In genomic region chr3:114775395-114775794, GRCh38 we compare ENCODE assay signal across 16 cellular contexts.
DNase-seq lines count a peak whose midpoint lies in the region; ATAC-seq and TF ChIP-seq lines count a peak whose summit lies in the region.
"Had no signal": no experiment of that assay in that cellular context is flagged by ENCODE, and none has a peak within 500 bp of the region (broad histone marks: within the 10 kb centered on the region; RNA-seq: fewer than 3 reads in every experiment).

No MANE protein-coding gene starts in this region.

- WGBS in suprapubic skin: 41% methylated on average over 2 of the region's 2 CpGs
- 71 to 88% methylated on average over 2 of the region's 2 CpGs for WGBS in sigmoid colon, 2 donors

- TF ChIP-seq POLR2A in suprapubic skin (IDR thresholded peaks at IDR 0.05) (no peak), sigmoid colon (IDR thresholded peaks at IDR 0.05) (no peak)

- TF ChIP-seq EP300 in suprapubic skin (IDR thresholded peaks at IDR 0.05): no peak
- no peak for TF ChIP-seq EP300 in sigmoid colon (IDR thresholded peaks at IDR 0.05)

- no peak for TF ChIP-seq CTCF in suprapubic skin (IDR thresholded peaks at IDR 0.05)
- TF ChIP-seq CTCF in sigmoid colon (IDR thresholded peaks at IDR 0.05): no peak

- no peaks in the 10 kb centered on the region for H3K36me3 ChIP-seq in suprapubic skin
- no peaks in the 10 kb centered on the region for H3K36me3 ChIP-seq in sigmoid colon
- H3K36me3 ChIP-seq: vagina had no signal

- H3K9me3 ChIP-seq in suprapubic skin: no peaks in the 10 kb centered on the region
- peaks cover 0 to 4% (median 0%) of the 10 kb centered on the region in 4 donors for H3K9me3 ChIP-seq in sigmoid colon
- H3K9me3 ChIP-seq: vagina had no signal

- intact Hi-C loops in sigmoid colon (cut with DNase I): no loop called here

- no peak overlapping the region for H3K27ac ChIP-seq in suprapubic skin
- no peak overlapping the region for H3K27ac ChIP-seq in sigmoid colon
- H3K27ac ChIP-seq: HL-60, vagina had no signal

- no peaks in the 10 kb centered on the region for H3K27me3 ChIP-seq in suprapubic skin
- no peaks in the 10 kb centered on the region for H3K27me3 ChIP-seq in sigmoid colon
- H3K27me3 ChIP-seq: vagina had no signal

- no peak for ATAC-seq in HG02623 (IDR thresholded peaks at IDR 0.05; ENCODE audit: unreplicated experiment)

- H3K4me1 ChIP-seq in suprapubic skin: peaks cover 3% of the 10 kb centered on the region
- H3K4me1 ChIP-seq in sigmoid colon: no peaks in the 10 kb centered on the region
- H3K4me1 ChIP-seq: vagina had no signal

- DNase-seq in GM03348 (ENCODE audit: low spot score) (peak; percentile 36), LHCN-M2 (ENCODE audit: low read depth) (peak; percentile 27), fibroblast of gingiva (ENCODE audit: low read depth) (peak; percentile 17), smooth muscle cell of the brain vasculature (ENCODE audit: low read depth, low spot score) (peak; percentile 45), suprapubic skin (ENCODE audit: low spot score in 2 of 2) (no peak), sigmoid colon (no peak)
- DNase-seq: activated CD8-positive, alpha-beta memory T cell treated with anti-CD3 and anti-CD28 coated beads, Interleukin-2, amount 50 U/mL, for 4 hours; CD8-positive, alpha-beta memory T cell; DND-41; hypothalamus; NCI-H1417 treated with DMSO at 0.1 percent for 48 hours; NCI-H526 treated with DMSO at 0.1 percent for 48 hours; T-helper 9 cell had no signal

- H3K4me3 ChIP-seq in suprapubic skin (no peak overlapping the region), sigmoid colon (no peak overlapping the region)
- H3K4me3 ChIP-seq: vagina had no signal

Comparison
In these comparisons a context has a peak if more than half of its experiments do, and no peak if none do; other contexts are left out.
1. DNase-seq: peak in GM03348 (single experiment), LHCN-M2 (single experiment), fibroblast of gingiva (single experiment) and smooth muscle cell of the brain vasculature (single experiment); none in suprapubic skin (0 of 2) and sigmoid colon (single experiment).